30 cellular contexts compared by ENCODE assay signal in the genomic region with DNA sequence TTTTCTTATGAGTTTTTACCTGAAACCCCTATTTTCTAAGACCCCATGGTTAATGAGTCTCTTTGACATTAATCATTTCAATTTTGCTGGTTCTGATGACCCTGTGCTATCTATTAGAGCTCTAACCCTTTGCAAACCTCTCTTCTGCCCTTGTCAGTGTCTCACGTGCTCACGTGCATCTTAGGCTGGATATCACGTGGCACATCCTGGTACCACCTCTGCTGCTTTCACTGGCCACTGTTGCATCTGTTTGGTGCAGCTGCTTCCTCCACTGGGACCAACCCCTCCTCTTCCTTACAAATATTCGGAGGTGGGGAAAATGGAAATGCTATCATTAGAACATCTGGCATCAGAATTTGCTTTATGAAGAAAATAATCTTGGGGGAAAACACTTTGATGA.
"Had no signal": no experiment of that assay in that cellular context is flagged by ENCODE, and none has a peak within 500 bp of the region (broad histone marks: within the 10 kb centered on the region; RNA-seq: fewer than 3 reads in every experiment).

No MANE protein-coding gene starts in this region.

- H3K27me3 Mint-ChIP-seq: activated CD4-positive, alpha-beta memory T cell treated with anti-CD3 and anti-CD28 coated beads for 36 hours; activated CD4-positive, alpha-beta T cell treated with anti-CD3 and anti-CD28 coated beads for 36 hours; activated CD4-positive, alpha-beta T cell treated with anti-CD3 and anti-CD28 coated beads, Interleukin-2, amount 10 ng/mL, durations not matched to agents 24 days and 14 days; activated CD8-positive, alpha-beta memory T cell treated with anti-CD3 and anti-CD28 coated beads, Interleukin-2, amount 10 ng/mL, durations not matched to agents 7 days and 5 days; activated naive CD8-positive, alpha-beta T cell treated with anti-CD3 and anti-CD28 coated beads for 36 hours; activated naive CD8-positive, alpha-beta T cell treated with anti-CD3 and anti-CD28 coated beads, Interleukin-2, amount 50 U/mL, for 24 hours; effector memory CD8-positive, alpha-beta T cell had no signal

- H3K9me3 Mint-ChIP-seq: activated CD4-positive, alpha-beta memory T cell treated with anti-CD3 and anti-CD28 coated beads for 36 hours; activated CD4-positive, alpha-beta T cell treated with anti-CD3 and anti-CD28 coated beads, Interleukin-2, amount 10 ng/mL, durations not matched to agents 24 days and 14 days; activated naive CD8-positive, alpha-beta T cell treated with anti-CD3 and anti-CD28 coated beads for 36 hours; activated naive CD8-positive, alpha-beta T cell treated with anti-CD3 and anti-CD28 coated beads, Interleukin-2, amount 50 U/mL, for 24 hours; effector memory CD8-positive, alpha-beta T cell had no signal

- DNase-seq: activated CD4-positive, alpha-beta memory T cell treated with anti-CD3 and anti-CD28 coated beads for 36 hours; activated CD4-positive, alpha-beta T cell treated with anti-CD3 and anti-CD28 coated beads for 36 hours; activated CD4-positive, alpha-beta T cell treated with anti-CD3 and anti-CD28 coated beads, Interleukin-2, amount 10 ng/mL, durations not matched to agents 24 days and 14 days; activated CD4-positive, CD25-positive, alpha-beta regulatory T cell; activated CD4-positive, CD25-positive, alpha-beta regulatory T cell treated with anti-CD3 and anti-CD28 coated beads, Interleukin-2, amount 50 U/mL, for 72 hours; activated CD8-positive, alpha-beta memory T cell treated with anti-CD3 and anti-CD28 coated beads, Interleukin-2, amount 10 ng/mL, durations not matched to agents 7 days and 5 days; activated CD8-positive, alpha-beta memory T cell treated with anti-CD3 and anti-CD28 coated beads, Interleukin-2, amount 50 U/mL, for 4 hours; activated CD8-positive, alpha-beta T cell treated with anti-CD3 and anti-CD28 coated beads, Interleukin-2, amount 10 ng/mL, durations not matched to agents 7 days and 5 days; activated gamma-delta T cell; activated naive CD4-positive, alpha-beta T cell; activated naive CD4-positive, alpha-beta T cell treated with anti-CD3 and anti-CD28 coated beads, Interleukin-2, amount 50 U/mL, for 16 hours; activated naive CD8-positive, alpha-beta T cell treated with anti-CD3 and anti-CD28 coated beads for 36 hours; activated naive CD8-positive, alpha-beta T cell treated with anti-CD3 and anti-CD28 coated beads, Interleukin-2, amount 50 U/mL, for 24 hours; activated T-cell treated with anti-CD3 and anti-CD28 coated beads, Interleukin-2, amount 50 U/mL, for 1 hour; activated T-cell treated with anti-CD3 and anti-CD28 coated beads, Interleukin-2, amount 50 U/mL, for 72 hours; adrenal gland; amygdala; aorta; body of pancreas; caudate nucleus; cortex of kidney; dermis blood vessel endothelial cell; effector CD4-positive, alpha-beta T cell; effector memory CD8-positive, alpha-beta T cell; erythroblast; foreskin keratinocyte; gastrocnemius medialis; heart right ventricle; T-helper 2 cell had no signal

- H3K4me3 ChIP-seq: adrenal gland, body of pancreas, esophagus muscularis mucosa, gastrocnemius medialis, heart right ventricle had no signal

- H3K27me3 ChIP-seq: adrenal gland, body of pancreas, esophagus muscularis mucosa, foreskin keratinocyte, gastrocnemius medialis, heart right ventricle had no signal

- H3K4me3 Mint-ChIP-seq: activated CD4-positive, alpha-beta memory T cell treated with anti-CD3 and anti-CD28 coated beads for 36 hours; activated CD4-positive, alpha-beta T cell treated with anti-CD3 and anti-CD28 coated beads for 36 hours; activated CD4-positive, alpha-beta T cell treated with anti-CD3 and anti-CD28 coated beads, Interleukin-2, amount 10 ng/mL, durations not matched to agents 24 days and 14 days; activated CD8-positive, alpha-beta memory T cell treated with anti-CD3 and anti-CD28 coated beads, Interleukin-2, amount 10 ng/mL, durations not matched to agents 7 days and 5 days; activated CD8-positive, alpha-beta T cell treated with anti-CD3 and anti-CD28 coated beads, Interleukin-2, amount 10 ng/mL, durations not matched to agents 7 days and 5 days; activated naive CD8-positive, alpha-beta T cell treated with anti-CD3 and anti-CD28 coated beads for 36 hours; activated naive CD8-positive, alpha-beta T cell treated with anti-CD3 and anti-CD28 coated beads, Interleukin-2, amount 50 U/mL, for 24 hours; activated T-cell treated with anti-CD3 and anti-CD28 coated beads, Interleukin-2, amount 50 U/mL, for 72 hours; effector memory CD8-positive, alpha-beta T cell had no signal

- ATAC-seq: activated CD4-positive, alpha-beta T cell treated with anti-CD3 and anti-CD28 coated beads for 36 hours; activated CD8-positive, alpha-beta memory T cell treated with anti-CD3 and anti-CD28 coated beads, Interleukin-2, amount 10 ng/mL, durations not matched to agents 7 days and 5 days; activated CD8-positive, alpha-beta T cell treated with anti-CD3 and anti-CD28 coated beads, Interleukin-2, amount 10 ng/mL, durations not matched to agents 7 days and 5 days; activated naive CD8-positive, alpha-beta T cell treated with anti-CD3 and anti-CD28 coated beads, Interleukin-2, amount 50 U/mL, for 24 hours; activated T-cell treated with anti-CD3 and anti-CD28 coated beads, Interleukin-2, amount 50 U/mL, for 72 hours; body of pancreas; effector memory CD8-positive, alpha-beta T cell; foreskin keratinocyte; gastrocnemius medialis had no signal

- H3K36me3 Mint-ChIP-seq: activated CD8-positive, alpha-beta memory T cell treated with anti-CD3 and anti-CD28 coated beads, Interleukin-2, amount 10 ng/mL, durations not matched to agents 7 days and 5 days had no signal

- H3K36me3 ChIP-seq: adrenal gland, esophagus muscularis mucosa, gastrocnemius medialis, heart right ventricle had no signal

- H3K9me3 ChIP-seq: adrenal gland, body of pancreas, esophagus muscularis mucosa, gastrocnemius medialis, heart right ventricle had no signal

- H3K27ac ChIP-seq: adrenal gland, body of pancreas, esophagus muscularis mucosa, foreskin keratinocyte, gastrocnemius medialis, heart right ventricle had no signal

- H3K27ac Mint-ChIP-seq: activated CD4-positive, alpha-beta memory T cell treated with anti-CD3 and anti-CD28 coated beads for 36 hours; activated CD4-positive, alpha-beta T cell treated with anti-CD3 and anti-CD28 coated beads for 36 hours; activated CD4-positive, alpha-beta T cell treated with anti-CD3 and anti-CD28 coated beads, Interleukin-2, amount 10 ng/mL, durations not matched to agents 24 days and 14 days; activated CD8-positive, alpha-beta memory T cell treated with anti-CD3 and anti-CD28 coated beads, Interleukin-2, amount 10 ng/mL, durations not matched to agents 7 days and 5 days; activated CD8-positive, alpha-beta T cell treated with anti-CD3 and anti-CD28 coated beads, Interleukin-2, amount 10 ng/mL, durations not matched to agents 7 days and 5 days; activated naive CD8-positive, alpha-beta T cell treated with anti-CD3 and anti-CD28 coated beads for 36 hours; activated naive CD8-positive, alpha-beta T cell treated with anti-CD3 and anti-CD28 coated beads, Interleukin-2, amount 50 U/mL, for 24 hours; activated T-cell treated with anti-CD3 and anti-CD28 coated beads, Interleukin-2, amount 50 U/mL, for 72 hours; effector memory CD8-positive, alpha-beta T cell had no signal
